ENCODE assay signal across 16 cellular contexts in the genomic region with DNA sequence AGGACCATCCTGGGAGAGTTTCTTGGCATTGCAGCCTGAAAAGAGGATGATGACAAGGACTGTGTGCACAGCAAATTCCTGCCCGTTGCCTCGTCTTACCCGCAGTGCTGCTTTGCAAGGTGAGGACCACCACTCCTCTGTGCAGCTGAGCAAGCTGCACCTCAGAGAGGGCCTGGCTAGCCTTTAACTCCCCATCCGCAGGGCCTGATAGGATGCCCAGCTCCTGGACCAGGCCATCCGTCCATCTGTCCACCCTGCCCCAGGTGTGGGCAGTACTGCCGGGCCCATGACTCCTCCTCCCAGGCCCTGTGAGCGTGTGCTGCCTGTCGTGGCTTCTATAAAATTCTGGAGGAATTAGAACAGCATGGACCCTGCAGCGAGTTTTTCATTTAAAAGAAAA. TPM values are rescaled to one million over a fixed set of nuclear protein-coding genes. Genes with fewer than 3 reads are reported as not detected.
DNase-seq lines count a peak whose midpoint lies in the region; ATAC-seq lines count a peak whose summit lies in the region.
"Had no signal": no experiment of that assay in that cellular context is flagged by ENCODE, and none has a peak within 500 bp of the region (broad histone marks: within the 10 kb centered on the region; RNA-seq: fewer than 3 reads in every experiment).

No MANE protein-coding gene starts in this region.

- H3K27ac ChIP-seq in trophoblast cell (ENCODE audit: low read depth, low read length): no peak overlapping the region
- H3K27ac ChIP-seq: 22Rv1, C4-2B, GM23248 had no signal

- H2BK12ac ChIP-seq in trophoblast cell (ENCODE audit: low read length): no peak overlapping the region

- H3K23ac ChIP-seq in trophoblast cell (ENCODE audit: low read length): no peak overlapping the region

- intact Hi-C loops in cardiac septum (cut with DNase I) (no loop called here), Right ventricle myocardium inferior (cut with DNase I) (no loop called here), left ventricle myocardium superior (cut with micrococcal nuclease) (no loop called here)
- intact Hi-C loops in activated T-helper 1 cell treated with anti-CD3 and anti-CD28 coated beads, Interleukin-12 subunit alpha, Interleukin-12 subunit beta, Interleukin-2, Interleukin-4 antibody, amounts not matched to agents 30 ng/mL and 10 ng/mL and 1 ng/mL, durations not matched to agents 14 hours and 24 hours and 36 hours (cut with micrococcal nuclease): no loop called here

- H2AFZ ChIP-seq in trophoblast cell (ENCODE audit: insufficient read depth, low read length, poor library complexity): no peak overlapping the region
- H2AFZ ChIP-seq: GM23248 had no signal

- no peak overlapping the region for H4K8ac ChIP-seq in trophoblast cell (ENCODE audit: low read depth, low read length)

- H3K9me3 ChIP-seq in trophoblast cell (ENCODE audit: insufficient read depth, low read depth, low read length): peaks cover 7% of the 10 kb centered on the region

- H2AK5ac ChIP-seq in trophoblast cell (ENCODE audit: low read length): no peak overlapping the region

- no peaks in the 10 kb centered on the region for H3K36me3 ChIP-seq in trophoblast cell (ENCODE audit: control insufficient read depth in 1 of 2, insufficient read depth in 2 of 2, low read length in 2 of 2)

- no peaks in the 10 kb centered on the region for H3K27me3 Mint-ChIP-seq in activated T-helper 1 cell treated with anti-CD3 and anti-CD28 coated beads, Interleukin-12 subunit alpha, Interleukin-12 subunit beta, Interleukin-2, Interleukin-4 antibody, amounts not matched to agents 30 ng/mL and 10 ng/mL and 1 ng/mL, durations not matched to agents 14 hours and 24 hours and 36 hours (ENCODE audit: insufficient read depth)

- WGBS in trophoblast cell (ENCODE audit: extremely low coverage, insufficient coverage, insufficient read length): no CpG with 5 or more reads among the region's 9 CpGs

- peaks cover 5% of the 10 kb centered on the region for H3K9me3 Mint-ChIP-seq in activated T-helper 1 cell treated with anti-CD3 and anti-CD28 coated beads, Interleukin-12 subunit alpha, Interleukin-12 subunit beta, Interleukin-2, Interleukin-4 antibody, amounts not matched to agents 30 ng/mL and 10 ng/mL and 1 ng/mL, durations not matched to agents 14 hours and 24 hours and 36 hours

- H3K4me3 ChIP-seq in trophoblast cell (ENCODE audit: low read depth, low read length): no peak overlapping the region
- H3K4me3 ChIP-seq: GM12878, GM23248 had no signal

- ATAC-seq in Right ventricle myocardium inferior: no peak
- peak; percentile 8 for ATAC-seq in left ventricle myocardium superior
- ATAC-seq in esophagus mucosa: no peak
- ATAC-seq: GM12878 had no signal

- H3K27me3 ChIP-seq in trophoblast cell (ENCODE audit: insufficient read depth, low read length): no peaks in the 10 kb centered on the region

- no peak overlapping the region for H3K14ac ChIP-seq in trophoblast cell (ENCODE audit: low read length)

- H3K4ac ChIP-seq in trophoblast cell (ENCODE audit: low read depth, low read length): no peak overlapping the region

- no peak overlapping the region for H4K12ac ChIP-seq in trophoblast cell (ENCODE audit: low read depth, low read length)

- H2BK5ac ChIP-seq in trophoblast cell (ENCODE audit: low read depth, low read length, poor library complexity): no peak overlapping the region

- H3K9ac ChIP-seq in trophoblast cell (ENCODE audit: low read length): peak overlapping the region; percentile 35
- H3K9ac ChIP-seq: GM23248 had no signal

- DNase-seq in cardiac septum (ENCODE audit: low spot score) (peak; percentile 39), Right ventricle myocardium inferior (ENCODE audit: missing footprints) (no peak), left ventricle myocardium superior (no peak), trophoblast cell (no peak), NCI-H345 treated with DMSO at 0.1 percent for 48 hours (lab: John Stamatoyannopoulos, UW; ENCODE audit: unreplicated experiment) (no peak)
- no peak for DNase-seq in activated T-helper 1 cell treated with anti-CD3 and anti-CD28 coated beads, Interleukin-12 subunit alpha, Interleukin-12 subunit beta, Interleukin-2, Interleukin-4 antibody, amounts not matched to agents 30 ng/mL and 10 ng/mL and 1 ng/mL, durations not matched to agents 14 hours and 24 hours and 36 hours (ENCODE audit: low spot score)
- DNase-seq: AML-193; CD4-positive, alpha-beta memory T cell; DMS79; GM23248; H7 had no signal

- H3K79me1 ChIP-seq in trophoblast cell (ENCODE audit: low read length): no peaks in the 10 kb centered on the region

- no peak overlapping the region for H4K91ac ChIP-seq in trophoblast cell (ENCODE audit: low read depth, low read length)

- no peaks in the 10 kb centered on the region for H3K36me3 Mint-ChIP-seq in activated T-helper 1 cell treated with anti-CD3 and anti-CD28 coated beads, Interleukin-12 subunit alpha, Interleukin-12 subunit beta, Interleukin-2, Interleukin-4 antibody, amounts not matched to agents 30 ng/mL and 10 ng/mL and 1 ng/mL, durations not matched to agents 14 hours and 24 hours and 36 hours (ENCODE audit: low read depth)
- H3K36me3 Mint-ChIP-seq: CD4-positive, alpha-beta memory T cell; IgD-negative memory B cell had no signal

- no peak overlapping the region for H3K4me3 Mint-ChIP-seq in activated T-helper 1 cell treated with anti-CD3 and anti-CD28 coated beads, Interleukin-12 subunit alpha, Interleukin-12 subunit beta, Interleukin-2, Interleukin-4 antibody, amounts not matched to agents 30 ng/mL and 10 ng/mL and 1 ng/mL, durations not matched to agents 14 hours and 24 hours and 36 hours
- H3K4me3 Mint-ChIP-seq: CD4-positive, alpha-beta memory T cell; IgD-negative memory B cell had no signal

- no peaks in the 10 kb centered on the region for H3K4me1 ChIP-seq in trophoblast cell (ENCODE audit: control insufficient read depth in 1 of 2, insufficient read depth in 2 of 2, low read length in 2 of 2)

- H3K79me2 ChIP-seq in trophoblast cell (ENCODE audit: control insufficient read depth, insufficient read depth, low read length, poor library complexity): no peaks in the 10 kb centered on the region

- no peak overlapping the region for H3K18ac ChIP-seq in trophoblast cell (ENCODE audit: low read length)

- no peak overlapping the region for H3K27ac Mint-ChIP-seq in activated T-helper 1 cell treated with anti-CD3 and anti-CD28 coated beads, Interleukin-12 subunit alpha, Interleukin-12 subunit beta, Interleukin-2, Interleukin-4 antibody, amounts not matched to agents 30 ng/mL and 10 ng/mL and 1 ng/mL, durations not matched to agents 14 hours and 24 hours and 36 hours
- H3K27ac Mint-ChIP-seq: CD4-positive, alpha-beta memory T cell; IgD-negative memory B cell had no signal

- no peak overlapping the region for H3K4me2 ChIP-seq in trophoblast cell (ENCODE audit: low read length)

- H3K4me1 Mint-ChIP-seq in activated T-helper 1 cell treated with anti-CD3 and anti-CD28 coated beads, Interleukin-12 subunit alpha, Interleukin-12 subunit beta, Interleukin-2, Interleukin-4 antibody, amounts not matched to agents 30 ng/mL and 10 ng/mL and 1 ng/mL, durations not matched to agents 14 hours and 24 hours and 36 hours (ENCODE audit: low read depth): no peaks in the 10 kb centered on the region
- H3K4me1 Mint-ChIP-seq: CD4-positive, alpha-beta memory T cell; IgD-negative memory B cell had no signal

- H2BK120ac ChIP-seq in trophoblast cell (ENCODE audit: insufficient read depth, low read length, poor library complexity): no peak overlapping the region

RNA-seq across cellular contexts. Expression of a gene that starts 43.9 kb away (rescaled TPM):
- total RNA-seq in cardiac septum: 5.5 TPM
- 12.3 TPM for total RNA-seq in Right ventricle myocardium inferior
- total RNA-seq in left ventricle myocardium superior: 8.6 TPM
- polyA plus RNA-seq in trophoblast cell (2013): 0.08 and 0.14 TPM in 2 replicates
- total RNA-seq in esophagus mucosa: 65.7 TPM
- not detected in 2 replicates for total RNA-seq in activated T-helper 1 cell treated with anti-CD3 and anti-CD28 coated beads, Interleukin-12 subunit alpha, Interleukin-12 subunit beta, Interleukin-2, Interleukin-4 antibody, amounts not matched to agents 30 ng/mL and 10 ng/mL and 1 ng/mL, durations not matched to agents 14 hours and 24 hours and 36 hours
- total RNA-seq: CD4-positive, alpha-beta memory T cell; GM23248 had no signal
- polyA plus RNA-seq: CD4-positive, alpha-beta memory T cell; GM23248; IgD-negative memory B cell had no signal

RNA-seq across cellular contexts. Expression of a gene that starts 58.7 kb away (rescaled TPM):
- total RNA-seq in cardiac septum (18.6 TPM), Right ventricle myocardium inferior (17.8 TPM), left ventricle myocardium superior (17.7 TPM), esophagus mucosa (11.0 TPM)
- 14.5 and 15.1 TPM in 2 replicates for polyA plus RNA-seq in trophoblast cell (2013)
- 13.9 and 14.0 TPM in 2 replicates for total RNA-seq in activated T-helper 1 cell treated with anti-CD3 and anti-CD28 coated beads, Interleukin-12 subunit alpha, Interleukin-12 subunit beta, Interleukin-2, Interleukin-4 antibody, amounts not matched to agents 30 ng/mL and 10 ng/mL and 1 ng/mL, durations not matched to agents 14 hours and 24 hours and 36 hours
